Comparison of ENCODE assay signal across 1 cellular context in genomic region chr11:117195761-117196160, GRCh38.
A peak's percentile ranks its signal among the peaks of the same experiment; 100 is the strongest.
TF ChIP-seq lines count a peak whose summit lies in the region.

No MANE protein-coding gene starts in this region.

TF ChIP-seq in K562, 482 proteins besides CTCF, POLR2A, EP300 and RAD21:
- no peak for TF ChIP-seq SUPT5H (IDR thresholded peaks at IDR 0.05)
- no peak for TF ChIP-seq NCOA4 (IDR thresholded peaks at IDR 0.05; ENCODE audit: partially characterized antibody)
- peak; percentile 50 for TF ChIP-seq POLR2G (IDR thresholded peaks at IDR 0.05; ENCODE audit: low read depth, low read length)
- TF ChIP-seq BCLAF1 (IDR thresholded peaks at IDR 0.05; ENCODE audit: borderline replicate concordance in 1 of 2, control insufficient read depth in 1 of 2, low read depth in 2 of 2, low read length in 1 of 2) = no peak
- TF ChIP-seq MCM2 (IDR thresholded peaks at IDR 0.05; ENCODE audit: low read depth) = no peak
